In genomic region chr7:26694713-26695112, GRCh38 we compare ENCODE assay signal across 24 cellular contexts.
DNase-seq lines count a peak whose midpoint lies in the region; ATAC-seq, FAIRE-seq and TF ChIP-seq lines count a peak whose summit lies in the region.
"Had no signal": no experiment of that assay in that cellular context is flagged by ENCODE, and none has a peak within 500 bp of the region (broad histone marks: within the 10 kb centered on the region; RNA-seq: fewer than 3 reads in every experiment).

No MANE protein-coding gene starts in this region.

- no peak overlapping the region for H3K4me2 ChIP-seq in HepG2 (ENCODE audit: low read depth, low read length)
- no peak overlapping the region for H3K4me2 ChIP-seq in K562 (ENCODE audit: insufficient read depth, low read length)
- peak overlapping the region; percentile 26 for H3K4me2 ChIP-seq in neural cell (ENCODE audit: low read length)
- no peak overlapping the region for H3K4me2 ChIP-seq in PC-9
- H3K4me2 ChIP-seq: BLaER1 treated with 17β-estradiol and CSF1 and Interleukin-3, amounts not matched to agents 10 nM and 100 nM had no signal

- H3K9ac ChIP-seq in HepG2 (ENCODE audit: insufficient read depth, low read depth, low read length) (no peak overlapping the region), K562 (ENCODE audit: insufficient read depth in 1 of 2, low read depth in 2 of 2, low read length in 2 of 2) (no peak overlapping the region), neural cell (ENCODE audit: low read length) (no peak overlapping the region)
- H3K9ac ChIP-seq: BLaER1 treated with 17β-estradiol and CSF1 and Interleukin-3, amounts not matched to agents 10 nM and 100 nM had no signal

- no peak for ATAC-seq in HepG2
- ATAC-seq in right lobe of liver: no peak
- no peak for ATAC-seq in K562
- no peak for ATAC-seq in HG03175 (IDR thresholded peaks at IDR 0.05; ENCODE audit: unreplicated experiment)
- ATAC-seq: CD8-positive, alpha-beta T cell; GM12878 had no signal

- TF ChIP-seq RAD21 in HepG2 (CRISPR knock-in tag; IDR thresholded peaks at IDR 0.05) (no peak), K562 (CRISPR knock-in tag; conservative IDR thresholded peaks at IDR 0.05 in 1 of 2, IDR thresholded peaks at IDR 0.05 in 1 of 2) (no peak), neural cell (conservative IDR thresholded peaks at IDR 0.05) (no peak)

- BruUV-seq in HepG2 (replicated peaks; lab: Mats Ljungman, UMichigan): no TSS peak
- no TSS peak for BruUV-seq in K562 (replicated peaks; lab: Mats Ljungman, UMichigan)
- no TSS peak for BruUV-seq in PC-9 (replicated peaks; lab: Mats Ljungman, UMichigan)

- H2AFZ ChIP-seq in HepG2 (ENCODE audit: low read length) (no peak overlapping the region), K562 (ENCODE audit: low read depth, low read length) (no peak overlapping the region), neural cell (ENCODE audit: low read depth, low read length) (no peak overlapping the region), PC-9 (no peak overlapping the region)

- intact Hi-C loops in HepG2 (cut with micrococcal nuclease; ENCODE audit: unreplicated experiment) (no loop called here), right lobe of liver (cut with DNase I) (no loop called here), K562 (cut with micrococcal nuclease) (no loop called here), PC-9 (cut with micrococcal nuclease; ENCODE audit: unreplicated experiment) (no loop called here)

- H3K79me2 ChIP-seq in HepG2 (ENCODE audit: insufficient read depth, low read length): no peaks in the 10 kb centered on the region
- H3K79me2 ChIP-seq in K562 (ENCODE audit: control insufficient read depth, insufficient read depth, low read length): no peaks in the 10 kb centered on the region
- H3K79me2 ChIP-seq in neural cell (replicated peaks; ENCODE audit: insufficient read depth, low read length): no peaks in the 10 kb centered on the region
- no peaks in the 10 kb centered on the region for H3K79me2 ChIP-seq in PC-9 (ENCODE audit: low read depth)

- no peak for TF ChIP-seq CTCF in HepG2 (CRISPR knock-in tag; IDR thresholded peaks at IDR 0.05)
- no peak for TF ChIP-seq CTCF in right lobe of liver (IDR thresholded peaks at IDR 0.05)
- no peak for TF ChIP-seq CTCF in HEK293 (tag by site-specific recombination; IDR thresholded peaks at IDR 0.05)
- TF ChIP-seq CTCF in K562 (IDR thresholded peaks at IDR 0.05 in 2 of 3, conservative IDR thresholded peaks at IDR 0.05 in 1 of 3; ENCODE audit: insufficient read depth in 2 of 3, low read depth in 1 of 3, low read length in 3 of 3): no peak
- no peak for TF ChIP-seq CTCF in neural cell (IDR thresholded peaks at IDR 0.05; ENCODE audit: poor library complexity, severe bottlenecking)
- TF ChIP-seq CTCF in PC-9 (conservative IDR thresholded peaks at IDR 0.05): no peak

- DNase-seq in HepG2 (ENCODE audit: low spot score) (no peak), right lobe of liver (no peak), K562 (ENCODE audit: extremely low read depth in 1 of 4, low spot score in 3 of 4) (no peak), Ammon's horn (ENCODE audit: low spot score) (no peak), PC-9 (no peak)
- DNase-seq: ACHN; Caco-2; CD4-positive, alpha-beta T cell; CD8-positive, alpha-beta T cell; DMS 273 treated with DMSO at 0.1 percent for 48 hours; DMS153; DMS79; DND-41; EL; GDM1 had no signal

- POLR2A ChIA-PET in HepG2 (lab: Yijun Ruan, JAX) (no interaction called here), HEK293 (lab: Yijun Ruan, JAX) (no interaction called here), K562 (lab: Yijun Ruan, JAX) (interaction anchor here (0.7 kb wide), 1 partner anchor 464 kb away, joined by 3 read pairs; no protein-coding TSS in a partner anchor), PC-9 (lab: Charles Lee; ENCODE audit: unreplicated experiment) (interaction anchor here (0.6 kb wide), 1 partner anchor 1156 kb away, joined by 4 read pairs; no protein-coding TSS in a partner anchor)

- H3K4me1 ChIP-seq in HepG2 (ENCODE audit: insufficient read depth, low read length) (peaks cover 28% of the 10 kb centered on the region), right lobe of liver (peaks cover 0 to 12% (median 4%) of the 10 kb centered on the region in 4 donors), HEK293 (ENCODE audit: control insufficient read depth, insufficient read depth, low read length) (peaks cover 19% of the 10 kb centered on the region), K562 (replicated peaks in 1 of 2; ENCODE audit: control insufficient read depth in 2 of 2, insufficient read depth in 2 of 2, low read length in 2 of 2) (peaks cover 0 to under 1% of the 10 kb centered on the region in 2 experiments; a peak in 2 of 5 replicates), PC-9 (replicated peaks; ENCODE audit: insufficient read depth) (no peaks in the 10 kb centered on the region)
- H3K4me1 ChIP-seq: BLaER1 treated with 17β-estradiol and CSF1 and Interleukin-3, amounts not matched to agents 10 nM and 100 nM had no signal

- H3K27me3 ChIP-seq in HepG2 (ENCODE audit: control insufficient read depth in 1 of 2, insufficient read depth in 2 of 2, low read length in 2 of 2) (no peaks in the 10 kb centered on the region), right lobe of liver (no peaks in the 10 kb centered on the region), K562 (ENCODE audit: control insufficient read depth in 2 of 2, insufficient read depth in 2 of 2, low read length in 2 of 2) (no peaks in the 10 kb centered on the region), neural cell (ENCODE audit: insufficient read depth, low read depth, low read length) (no peaks in the 10 kb centered on the region), PC-9 (ENCODE audit: insufficient read depth, low read depth) (no peaks in the 10 kb centered on the region)

- no peaks in the 10 kb centered on the region for H4K20me1 ChIP-seq in HepG2 (ENCODE audit: insufficient read depth, low read length)
- H4K20me1 ChIP-seq in K562 (replicated peaks; ENCODE audit: control insufficient read depth, insufficient read depth, low read length): no peaks in the 10 kb centered on the region
- H4K20me1 ChIP-seq in neural cell (ENCODE audit: insufficient read depth): no peaks in the 10 kb centered on the region
- peaks cover 3% of the 10 kb centered on the region; the same call in 1 of the 2 replicates for H4K20me1 ChIP-seq in PC-9 (ENCODE audit: insufficient read depth)
- H4K20me1 ChIP-seq: BLaER1 treated with 17β-estradiol and CSF1 and Interleukin-3, amounts not matched to agents 10 nM and 100 nM had no signal

- H3K27ac ChIP-seq in HepG2 (ENCODE audit: extremely low read length, insufficient read depth, low read length): no peak overlapping the region
- H3K27ac ChIP-seq in right lobe of liver: no peak overlapping the region
- H3K27ac ChIP-seq in HEK293 (ENCODE audit: extremely low read depth, low read depth, low read length): no peak overlapping the region
- H3K27ac ChIP-seq in K562 (ENCODE audit: extremely low read depth, low read depth, low read length): no peak overlapping the region
- H3K27ac ChIP-seq in neural cell (ENCODE audit: low read length): no peak overlapping the region
- H3K27ac ChIP-seq in PC-9: no peak overlapping the region
- H3K27ac ChIP-seq: 22Rv1; BLaER1 treated with 17β-estradiol and CSF1 and Interleukin-3, amounts not matched to agents 10 nM and 100 nM; C4-2B had no signal

- H3K4me3 ChIP-seq in HepG2 (replicated peaks in 1 of 3; ENCODE audit: insufficient read depth in 1 of 3, low read depth in 2 of 3, low read length in 3 of 3) (no peak overlapping the region), right lobe of liver (no peak overlapping the region), HEK293 (ENCODE audit: low read depth, low read length) (no peak overlapping the region), K562 (no peak overlapping the region), neural cell (ENCODE audit: low read length) (no peak overlapping the region), PC-9 (no peak overlapping the region)
- H3K4me3 ChIP-seq: BLaER1 treated with 17β-estradiol and CSF1 and Interleukin-3, amounts not matched to agents 10 nM and 100 nM; GM12878 had no signal

- H3K9me2 ChIP-seq in neural cell (ENCODE audit: insufficient read depth, low read length): no peaks in the 10 kb centered on the region
- H3K9me2 ChIP-seq in PC-9 (ENCODE audit: insufficient read depth): no peaks in the 10 kb centered on the region

- H3K9me3 ChIP-seq in HepG2 (ENCODE audit: low read length) (no peaks in the 10 kb centered on the region), right lobe of liver (no peaks in the 10 kb centered on the region), HEK293 (ENCODE audit: control insufficient read depth, insufficient read depth, low read depth, low read length) (no peaks in the 10 kb centered on the region), K562 (replicated peaks; ENCODE audit: control insufficient read depth, insufficient read depth, low read depth, low read length) (no peaks in the 10 kb centered on the region), neural cell (ENCODE audit: low read length) (no peaks in the 10 kb centered on the region), PC-9 (ENCODE audit: insufficient read depth, low read depth) (no peaks in the 10 kb centered on the region)
- H3K9me3 ChIP-seq: BLaER1 treated with 17β-estradiol and CSF1 and Interleukin-3, amounts not matched to agents 10 nM and 100 nM; Caco-2 had no signal

- TF ChIP-seq EP300 in HepG2 (IDR thresholded peaks at IDR 0.05; ENCODE audit: low read depth in 2 of 2, low read length in 2 of 2) (no peak), HepG2 (CRISPR knock-in tag; IDR thresholded peaks at IDR 0.05; ENCODE audit: borderline replicate concordance) (no peak), K562 (IDR thresholded peaks at IDR 0.05; ENCODE audit: low read length) (no peak), neural cell (conservative IDR thresholded peaks at IDR 0.05; ENCODE audit: poor library complexity, severe bottlenecking) (no peak)

- TF ChIP-seq POLR2A in HepG2 (IDR thresholded peaks at IDR 0.05; ENCODE audit: insufficient read depth in 1 of 2, low read depth in 2 of 2, low read length in 2 of 2) (no peak), right lobe of liver (IDR thresholded peaks at IDR 0.05) (no peak), K562 (conservative IDR thresholded peaks at IDR 0.05) (no peak)

- in situ Hi-C loops in HepG2 (cut with HindIII; ENCODE audit: extremely low pct_ligation_motif_present, low pct_unique_long_range_greater_than_20kb): no loop called here
- in situ Hi-C loops in K562 (cut with MboI): no loop called here

- CTCF ChIA-PET in HepG2 (lab: Yijun Ruan, JAX; ENCODE audit: low intra/inter-chr PET ratio, low total read pairs) (no interaction called here), HEK293 (lab: Yijun Ruan, JAX) (interaction anchor here (1.2 to 4.6 kb wide), 4 partner anchors 7 to 325 kb away, joined by 3 to 23 read pairs (median 4); no protein-coding TSS in a partner anchor), K562 (lab: Yijun Ruan, JAX; ENCODE audit: low intra/inter-chr PET ratio) (interaction anchor here (0.6 kb wide), 1 partner anchor 461 kb away, joined by 3 read pairs; no protein-coding TSS in a partner anchor), PC-9 (lab: Charles Lee) (interaction anchor here (0.6 kb wide), 1 partner anchor 802 kb away, joined by 3 read pairs; no protein-coding TSS in a partner anchor)

- WGBS in HepG2 (ENCODE audit: low lambda C conversion rate): 100% methylated on average over 3 of the region's 3 CpGs
- WGBS in right lobe of liver (ENCODE audit: insufficient coverage, low coverage, low lambda C conversion rate, missing lambda C conversion rate): 88% methylated on average over 3 of the region's 3 CpGs
- WGBS in K562 (ENCODE audit: insufficient coverage, low coverage, missing lambda C conversion rate): 8% methylated on average over 3 of the region's 3 CpGs

- H3F3A ChIP-seq in neural cell (ENCODE audit: insufficient read depth, low read length, poor library complexity, severe bottlenecking) (no peaks in the 10 kb centered on the region), PC-9 (ENCODE audit: insufficient read depth, low read depth) (no peaks in the 10 kb centered on the region)

- no peaks in the 10 kb centered on the region for H3K9me1 ChIP-seq in K562 (ENCODE audit: control insufficient read depth, insufficient read depth, low read length)

- H3K36me3 ChIP-seq in HepG2 (replicated peaks in 1 of 2; ENCODE audit: control insufficient read depth in 1 of 2, insufficient read depth in 2 of 2, low read length in 2 of 2): no peaks in the 10 kb centered on the region
- no peaks in the 10 kb centered on the region for H3K36me3 ChIP-seq in right lobe of liver
- H3K36me3 ChIP-seq in HEK293 (ENCODE audit: control insufficient read depth in 2 of 2, insufficient read depth in 1 of 2, low read length in 2 of 2): no peaks in the 10 kb centered on the region
- H3K36me3 ChIP-seq in K562 (ENCODE audit: control insufficient read depth, insufficient read depth, low read length): no peaks in the 10 kb centered on the region
- H3K36me3 ChIP-seq in neural cell (ENCODE audit: insufficient read depth, low read length): no peaks in the 10 kb centered on the region
- 0 out of 2 replicates have a peak, but pooled peaks cover 4% of the 10 kb centered on the region for H3K36me3 ChIP-seq in PC-9 (ENCODE audit: low read depth)
- H3K36me3 ChIP-seq: BLaER1 treated with 17β-estradiol and CSF1 and Interleukin-3, amounts not matched to agents 10 nM and 100 nM had no signal

- FAIRE-seq in HepG2 (lab: Jason Lieb, UNC): no peak
- no peak for FAIRE-seq in K562 (lab: Jason Lieb, UNC)
- FAIRE-seq: GM12878, GM12892, GM18507 had no signal

Comparison
In these comparisons a context has a peak if more than half of its experiments do, and no peak if none do; other contexts are left out.
1. POLR2A ChIA-PET loops: an anchor here in K562 (0.7 kb wide) and PC-9 (0.6 kb wide); none called in HepG2 and HEK293.
2. Of the 241 proteins assayed by ChIP-seq in both HepG2 and K562: peak only in HepG2: MAFF and MAFK; only in K562: MAFG; in both: none; in neither: 238.